8 cellular contexts compared by ENCODE assay signal in the genomic region with DNA sequence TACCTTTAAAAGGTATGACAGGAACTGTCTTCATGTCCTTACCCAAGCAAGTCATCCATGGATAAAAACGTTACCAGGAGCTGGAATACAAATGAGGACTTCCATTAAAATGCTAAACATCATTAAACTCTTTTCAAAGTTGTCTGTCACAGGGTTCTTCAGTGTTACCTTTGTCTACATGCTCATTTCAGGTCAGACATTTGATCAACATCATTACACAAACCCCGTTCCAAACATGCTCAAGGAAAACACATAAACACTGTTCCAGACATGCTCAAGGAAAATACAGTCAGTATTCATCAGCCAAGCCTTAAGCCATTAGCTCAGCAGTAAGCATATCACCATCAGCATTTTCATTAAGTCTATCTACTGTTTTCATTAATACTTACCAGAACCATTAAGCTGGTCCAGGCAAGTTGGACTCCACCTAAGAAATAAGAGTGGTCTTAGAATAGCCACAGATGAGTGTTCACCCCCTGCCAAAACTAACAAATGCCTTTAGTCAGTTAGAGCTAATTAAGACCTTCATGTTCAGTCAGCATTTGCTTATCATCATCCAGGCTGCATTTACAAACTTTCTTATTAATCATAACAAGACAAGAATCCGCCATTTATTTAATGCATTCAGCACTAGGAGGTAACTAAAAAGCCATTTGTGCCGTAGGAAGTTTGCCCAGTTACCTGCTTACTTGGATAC. TPM values are rescaled to one million over a fixed set of nuclear protein-coding genes. Genes with fewer than 3 reads are reported as not detected.
A peak's percentile ranks its signal among the peaks of the same experiment; 100 is the strongest.
DNase-seq lines count a peak whose midpoint lies in the region; ATAC-seq and TF ChIP-seq lines count a peak whose summit lies in the region.

No MANE protein-coding gene starts in this region.

- TF ChIP-seq CTCF in fibroblast of villous mesenchyme (IDR thresholded peaks at IDR 0.05; ENCODE audit: insufficient read depth, low read depth, low read length): no peak

- no peaks in the 10 kb centered on the region for H3K9me3 Mint-ChIP-seq in activated CD4-positive, alpha-beta T cell treated with anti-CD3 and anti-CD28 coated beads, Interleukin-2, amount 10 ng/mL, durations not matched to agents 7 days and 5 days
- no peaks in the 10 kb centered on the region for H3K9me3 Mint-ChIP-seq in T-helper 2 cell treated with Interferon-gamma antibody and Interleukin-4, amounts not matched to agents 5 μg/mL and 100 μg/mL, for 36 hours
- no peaks in the 10 kb centered on the region for H3K9me3 Mint-ChIP-seq in stimulated activated effector memory CD8-positive, alpha-beta T cell treated with anti-CD3 and anti-CD28 coated beads, Interleukin-12 subunit alpha, Interleukin-12 subunit beta, amount 100 ng/mL, for 72 hours

- H3K36me3 Mint-ChIP-seq in activated CD4-positive, alpha-beta T cell treated with anti-CD3 and anti-CD28 coated beads, Interleukin-2, amount 10 ng/mL, durations not matched to agents 7 days and 5 days (ENCODE audit: low read depth): peaks cover 57% of the 10 kb centered on the region
- H3K36me3 Mint-ChIP-seq in T-helper 2 cell treated with Interferon-gamma antibody and Interleukin-4, amounts not matched to agents 5 μg/mL and 100 μg/mL, for 36 hours (ENCODE audit: low read depth): peaks cover 55% of the 10 kb centered on the region
- peaks cover 89% of the 10 kb centered on the region for H3K36me3 Mint-ChIP-seq in stimulated activated effector memory CD8-positive, alpha-beta T cell treated with anti-CD3 and anti-CD28 coated beads, Interleukin-12 subunit alpha, Interleukin-12 subunit beta, amount 100 ng/mL, for 72 hours

- no peaks in the 10 kb centered on the region for H3K27me3 Mint-ChIP-seq in activated CD4-positive, alpha-beta T cell treated with anti-CD3 and anti-CD28 coated beads, Interleukin-2, amount 10 ng/mL, durations not matched to agents 7 days and 5 days
- H3K27me3 Mint-ChIP-seq in T-helper 2 cell treated with Interferon-gamma antibody and Interleukin-4, amounts not matched to agents 5 μg/mL and 100 μg/mL, for 36 hours (ENCODE audit: low read depth): no peaks in the 10 kb centered on the region

- no peak for DNase-seq in activated CD4-positive, alpha-beta T cell treated with anti-CD3 and anti-CD28 coated beads, Interleukin-2, amount 10 ng/mL, durations not matched to agents 7 days and 5 days
- no peak for DNase-seq in activated CD4-positive, alpha-beta T cell treated with anti-CD3 and anti-CD28 coated beads, Interleukin-2, amount 50 U/mL, for 1 hour
- DNase-seq in T-helper 2 cell treated with Interferon-gamma antibody and Interleukin-4, amounts not matched to agents 5 μg/mL and 100 μg/mL, for 36 hours (ENCODE audit: low spot score): no peak
- DNase-seq in fibroblast of villous mesenchyme (ENCODE audit: low read depth) (no peak), left colon (no peak)
- no peak for DNase-seq in stimulated activated effector memory CD8-positive, alpha-beta T cell treated with anti-CD3 and anti-CD28 coated beads, Interleukin-12 subunit alpha, Interleukin-12 subunit beta, amount 100 ng/mL, for 72 hours (ENCODE audit: low spot score in 2 of 2)
- DNase-seq in activated effector memory CD4-positive, alpha-beta T cell treated with Interleukin-2 at 50 U/mL for 16 hours: no peak

- CTCF ChIA-PET in activated CD4-positive, alpha-beta T cell treated with anti-CD3 and anti-CD28 coated beads, Interleukin-2, amount 10 ng/mL, durations not matched to agents 7 days and 5 days (lab: Charles Lee): interaction anchor here (0.6 to 1.3 kb wide), 3 partner anchors 15 to 389 kb away, joined by 3 to 5 read pairs (median 3); a partner anchor contains a TSS

- H3K4me3 Mint-ChIP-seq in activated CD4-positive, alpha-beta T cell treated with anti-CD3 and anti-CD28 coated beads, Interleukin-2, amount 10 ng/mL, durations not matched to agents 7 days and 5 days: peak overlapping the region; percentile 95
- peak overlapping the region; percentile 98 for H3K4me3 Mint-ChIP-seq in T-helper 2 cell treated with Interferon-gamma antibody and Interleukin-4, amounts not matched to agents 5 μg/mL and 100 μg/mL, for 36 hours
- peak overlapping the region; percentile 94 for H3K4me3 Mint-ChIP-seq in stimulated activated effector memory CD8-positive, alpha-beta T cell treated with anti-CD3 and anti-CD28 coated beads, Interleukin-12 subunit alpha, Interleukin-12 subunit beta, amount 100 ng/mL, for 72 hours

- H3K4me1 Mint-ChIP-seq in activated CD4-positive, alpha-beta T cell treated with anti-CD3 and anti-CD28 coated beads, Interleukin-2, amount 10 ng/mL, durations not matched to agents 7 days and 5 days: peaks cover 57% of the 10 kb centered on the region
- peaks cover 43% of the 10 kb centered on the region for H3K4me1 Mint-ChIP-seq in T-helper 2 cell treated with Interferon-gamma antibody and Interleukin-4, amounts not matched to agents 5 μg/mL and 100 μg/mL, for 36 hours (ENCODE audit: low read depth)
- H3K4me1 Mint-ChIP-seq in stimulated activated effector memory CD8-positive, alpha-beta T cell treated with anti-CD3 and anti-CD28 coated beads, Interleukin-12 subunit alpha, Interleukin-12 subunit beta, amount 100 ng/mL, for 72 hours: peaks cover 67% of the 10 kb centered on the region

- H3K27ac Mint-ChIP-seq in activated CD4-positive, alpha-beta T cell treated with anti-CD3 and anti-CD28 coated beads, Interleukin-2, amount 10 ng/mL, durations not matched to agents 7 days and 5 days: peak overlapping the region; percentile 96
- H3K27ac Mint-ChIP-seq in T-helper 2 cell treated with Interferon-gamma antibody and Interleukin-4, amounts not matched to agents 5 μg/mL and 100 μg/mL, for 36 hours: peak overlapping the region; percentile 99
- peak overlapping the region; percentile 99 for H3K27ac Mint-ChIP-seq in stimulated activated effector memory CD8-positive, alpha-beta T cell treated with anti-CD3 and anti-CD28 coated beads, Interleukin-12 subunit alpha, Interleukin-12 subunit beta, amount 100 ng/mL, for 72 hours

- ATAC-seq in stimulated activated effector memory CD8-positive, alpha-beta T cell treated with anti-CD3 and anti-CD28 coated beads, Interleukin-12 subunit alpha, Interleukin-12 subunit beta, amount 100 ng/mL, for 72 hours: no peak
- no peak for ATAC-seq in left colon
- no peak for ATAC-seq in GM21528 (IDR thresholded peaks at IDR 0.05; ENCODE audit: low FRiP score, unreplicated experiment)

- intact Hi-C loops in left colon (cut with DNase I, micrococcal nuclease): no loop called here

- peak overlapping the region; percentile 82 for H3K4me3 ChIP-seq in fibroblast of villous mesenchyme (ENCODE audit: low read depth, low read length)

- POLR2A ChIA-PET in activated CD4-positive, alpha-beta T cell treated with anti-CD3 and anti-CD28 coated beads, Interleukin-2, amount 10 ng/mL, durations not matched to agents 7 days and 5 days (lab: Charles Lee): no interaction called here

RNA-seq across cellular contexts. Expression of a gene that starts 2.2 kb away (rescaled TPM):
- total RNA-seq in activated CD4-positive, alpha-beta T cell treated with anti-CD3 and anti-CD28 coated beads, Interleukin-2, amount 10 ng/mL, durations not matched to agents 7 days and 5 days: 100 to 1,000 TPM; 328 to 370 TPM
- total RNA-seq in fibroblast of villous mesenchyme (277 and 367 TPM in 2 replicates), left colon (100 to 1,000 TPM; 241 to 261 TPM)

RNA-seq across cellular contexts. Expression of a gene that starts 2.6 kb away (rescaled TPM):
- total RNA-seq in activated CD4-positive, alpha-beta T cell treated with anti-CD3 and anti-CD28 coated beads, Interleukin-2, amount 10 ng/mL, durations not matched to agents 7 days and 5 days: 10 to 100 TPM; 10.2 to 10.9 TPM
- total RNA-seq in fibroblast of villous mesenchyme: 5.5 and 7.3 TPM in 2 replicates
- total RNA-seq in left colon: 1 to 10 TPM; 7.1 to 8.4 TPM

RNA-seq across cellular contexts. Expression of a gene that starts 40.9 kb away (rescaled TPM):
- 10 to 100 TPM; 35.5 to 39.7 TPM for total RNA-seq in activated CD4-positive, alpha-beta T cell treated with anti-CD3 and anti-CD28 coated beads, Interleukin-2, amount 10 ng/mL, durations not matched to agents 7 days and 5 days
- 11.6 and 26.3 TPM in 2 replicates for total RNA-seq in fibroblast of villous mesenchyme
- total RNA-seq in left colon: 1 to 10 TPM; 3.2 to 6.8 TPM

RNA-seq across cellular contexts. Expression of a gene that starts 41.1 kb away (rescaled TPM):
- total RNA-seq in activated CD4-positive, alpha-beta T cell treated with anti-CD3 and anti-CD28 coated beads, Interleukin-2, amount 10 ng/mL, durations not matched to agents 7 days and 5 days: 10 to 100 TPM; 28.1 to 30.8 TPM
- total RNA-seq in fibroblast of villous mesenchyme (20.6 and 31.5 TPM in 2 replicates), left colon (10 to 100 TPM; 24.3 to 27.4 TPM)

RNA-seq across cellular contexts. Expression of a gene that starts 51.5 kb away (rescaled TPM):
- under 1 TPM; 0.17 TPM for total RNA-seq in activated CD4-positive, alpha-beta T cell treated with anti-CD3 and anti-CD28 coated beads, Interleukin-2, amount 10 ng/mL, durations not matched to agents 7 days and 5 days
- total RNA-seq in fibroblast of villous mesenchyme (not detected in 2 replicates), left colon (under 1 TPM in 1 of 2 donors, not detected in 1; 0.49 TPM)
